ENCODE assay signal across 8 cellular contexts in the genomic region with DNA sequence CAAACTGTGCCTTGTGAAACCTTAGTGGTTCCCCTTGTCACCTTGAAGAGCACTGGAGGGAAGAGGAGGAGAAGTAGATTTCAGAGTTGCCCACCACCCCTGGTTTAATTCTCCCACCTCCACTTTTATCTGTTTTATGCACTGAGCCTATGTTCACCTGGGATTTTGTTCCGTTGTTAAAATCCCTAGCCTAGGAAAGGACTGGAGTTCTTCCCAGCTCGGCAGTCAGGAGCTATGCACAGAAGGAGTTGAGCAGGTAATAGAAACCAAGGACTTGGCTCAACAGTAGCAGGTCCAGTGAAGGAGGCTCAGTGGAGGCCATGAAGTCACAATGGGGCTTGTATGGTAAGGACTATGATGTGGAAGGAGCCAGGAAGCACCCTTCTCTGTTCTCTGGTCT.
"Had no signal": no experiment of that assay in that cellular context is flagged by ENCODE, and none has a peak within 500 bp of the region (broad histone marks: within the 10 kb centered on the region; RNA-seq: fewer than 3 reads in every experiment).

No MANE protein-coding gene starts in this region.

- H3K27ac Mint-ChIP-seq: GM23338, HFFc6 had no signal

- DNase-seq: H7, HFFc6 had no signal

- H3K27ac ChIP-seq: HL-60 had no signal

- H3K4me3 Mint-ChIP-seq: GM23338, HFFc6 had no signal

- H3K4me1 Mint-ChIP-seq: GM23338 had no signal

- H3K4me1 ChIP-seq: HAP-1 had no signal

- ATAC-seq: GM23338, HCT116, HepG2, K562 had no signal

- H2AFZ ChIP-seq: GM23338 had no signal

- H3K4me3 ChIP-seq: GM23338, HAP-1, K562 had no signal

- H3K9me3 ChIP-seq: HAP-1 had no signal

- H3K9me3 Mint-ChIP-seq: GM23338, HFFc6 had no signal

- H3K4me2 ChIP-seq: GM23338 had no signal

- H3K36me3 ChIP-seq: HAP-1 had no signal
